In genomic region chr10:61262486-61263261, GRCh38 we compare ENCODE assay signal across 20 cellular contexts.
DNase-seq lines count a peak whose midpoint lies in the region; ATAC-seq and TF ChIP-seq lines count a peak whose summit lies in the region.
"Had no signal": no experiment of that assay in that cellular context is flagged by ENCODE, and none has a peak within 500 bp of the region (broad histone marks: within the 10 kb centered on the region; RNA-seq: fewer than 3 reads in every experiment).

No MANE protein-coding gene starts in this region.

- H3K4me1 Mint-ChIP-seq in HFFc6 (ENCODE audit: low read depth) = peaks cover 16% of the 10 kb centered on the region
- H3K4me1 Mint-ChIP-seq: activated naive CD8-positive, alpha-beta T cell treated with anti-CD3 and anti-CD28 coated beads for 36 hours; naive thymus-derived CD8-positive, alpha-beta T cell had no signal

- DNase-seq in AG08396 (ENCODE audit: low spot score) = peak; percentile 25
- DNase-seq in HFFc6 = peak; percentile 25
- DNase-seq in brain pericyte (ENCODE audit: low read depth, low spot score) = peak; percentile 25
- peak; percentile 77 for DNase-seq in iris pigment epithelial cell (ENCODE audit: low read depth)
- DNase-seq in T-helper 1 cell = no peak
- DNase-seq in SKM-1 (lab: John Stamatoyannopoulos, UW; ENCODE audit: unreplicated experiment) = no peak
- DNase-seq in NCI-H2029 treated with DMSO at 0.1 percent for 48 hours (lab: John Stamatoyannopoulos, UW) = no peak
- DNase-seq: activated CD4-positive, alpha-beta T cell treated with anti-CD3 and anti-CD28 coated beads, Interleukin-2, amount 50 U/mL, for 48 hours; activated naive CD8-positive, alpha-beta T cell treated with anti-CD3 and anti-CD28 coated beads for 36 hours; activated T-cell treated with anti-CD3 and anti-CD28 coated beads, Interleukin-2, amount 50 U/mL, for 24 hours; BE2C; mammary epithelial cell; naive thymus-derived CD8-positive, alpha-beta T cell; NCI-H2081; NCI-H526 treated with DMSO at 0.1 percent for 48 hours; psoas muscle; stimulated activated CD4-positive, alpha-beta T cell treated with anti-CD3 and anti-CD28 coated beads, Interleukin-15, amount 100 ng/mL, for 24 hours; SW 1271 had no signal

- H3K27ac Mint-ChIP-seq in HFFc6 = peak overlapping the region; percentile 5; the same call in 1 of the 2 replicates
- H3K27ac Mint-ChIP-seq: activated naive CD8-positive, alpha-beta T cell treated with anti-CD3 and anti-CD28 coated beads for 36 hours; activated T-cell treated with anti-CD3 and anti-CD28 coated beads, Interleukin-2, amount 50 U/mL, for 24 hours; naive thymus-derived CD8-positive, alpha-beta T cell; stimulated activated naive CD8-positive, alpha-beta T cell treated with anti-CD3 and anti-CD28 coated beads, Interleukin-15, Interleukin-2, amounts not matched to agents 100 ng/mL and 50 ng/mL, for 24 hours had no signal

- no peaks in the 10 kb centered on the region for H3K36me3 Mint-ChIP-seq in HFFc6 (ENCODE audit: low read depth)
- H3K36me3 Mint-ChIP-seq: activated naive CD8-positive, alpha-beta T cell treated with anti-CD3 and anti-CD28 coated beads for 36 hours had no signal

- H3K4me3 Mint-ChIP-seq in HFFc6 = no peak overlapping the region
- H3K4me3 Mint-ChIP-seq: activated naive CD8-positive, alpha-beta T cell treated with anti-CD3 and anti-CD28 coated beads for 36 hours; activated T-cell treated with anti-CD3 and anti-CD28 coated beads, Interleukin-2, amount 50 U/mL, for 24 hours; naive thymus-derived CD8-positive, alpha-beta T cell; stimulated activated naive CD8-positive, alpha-beta T cell treated with anti-CD3 and anti-CD28 coated beads, Interleukin-15, Interleukin-2, amounts not matched to agents 100 ng/mL and 50 ng/mL, for 24 hours had no signal

- no peaks in the 10 kb centered on the region for H3K9me3 Mint-ChIP-seq in HFFc6

- no peaks in the 10 kb centered on the region; the same call in 1 of the 2 replicates for H3K27me3 Mint-ChIP-seq in HFFc6 (ENCODE audit: insufficient read depth)
- H3K27me3 Mint-ChIP-seq: stimulated activated naive CD8-positive, alpha-beta T cell treated with anti-CD3 and anti-CD28 coated beads, Interleukin-15, Interleukin-2, amounts not matched to agents 100 ng/mL and 50 ng/mL, for 24 hours had no signal

- TF ChIP-seq CTCF in HFFc6 (IDR thresholded peaks at IDR 0.05) = no peak

- no peak for ATAC-seq in GM18907 (IDR thresholded peaks at IDR 0.05; ENCODE audit: unreplicated experiment)
- ATAC-seq: naive thymus-derived CD8-positive, alpha-beta T cell; psoas muscle had no signal

Comparison
In these comparisons a context has a peak if more than half of its experiments do, and no peak if none do; other contexts are left out.
1. DNase-seq: peak in AG08396 (single experiment), HFFc6 (single experiment), brain pericyte (single experiment) and iris pigment epithelial cell (single experiment); none in T-helper 1 cell (0 of 5), SKM-1 (single experiment) and NCI-H2029 treated with DMSO at 0.1 percent for 48 hours (single experiment).